In the genomic region with DNA sequence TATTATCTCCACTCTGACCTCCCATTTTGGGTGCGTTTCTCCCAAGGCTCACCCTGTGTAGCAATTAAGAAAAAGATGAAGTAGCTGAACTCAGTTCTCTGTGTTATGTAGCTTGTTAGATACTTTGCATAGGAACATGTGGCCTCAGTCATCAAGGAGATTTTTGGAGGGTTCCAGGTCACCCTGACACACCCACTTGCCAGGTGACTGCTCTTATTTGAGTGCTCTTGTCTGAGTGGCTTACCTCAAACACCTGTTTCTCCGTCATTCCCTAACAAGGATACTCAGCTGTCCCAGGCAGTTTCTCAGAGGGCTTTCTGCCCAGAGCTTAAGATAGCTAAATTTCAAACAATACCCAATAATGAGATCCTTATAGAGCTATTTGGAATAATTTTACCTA, we compare ENCODE assay signal across 24 cellular contexts.
"Had no signal": no experiment of that assay in that cellular context is flagged by ENCODE, and none has a peak within 500 bp of the region (broad histone marks: within the 10 kb centered on the region; RNA-seq: fewer than 3 reads in every experiment).

No MANE protein-coding gene starts in this region.

- H3K36me3 ChIP-seq: colonic mucosa, esophagus squamous epithelium, gastrocnemius medialis, gastroesophageal sphincter, heart left ventricle, heart right ventricle had no signal

- H3K4me3 ChIP-seq: colonic mucosa, coronary artery, dorsolateral prefrontal cortex, esophagus squamous epithelium, gastrocnemius medialis, gastroesophageal sphincter, heart left ventricle, heart right ventricle had no signal

- H3K27ac Mint-ChIP-seq: dendritic cell treated with granulocyte-macrophage colony-stimulating factor and Interleukin-4, amounts not matched to agents 40 ng/mL and 50 ng/mL, for 4 days; effector memory CD8-positive, alpha-beta T cell; endodermal cell had no signal

- ATAC-seq: effector memory CD8-positive, alpha-beta T cell; esophagus mucosa; foreskin keratinocyte; gastrocnemius medialis; gastroesophageal sphincter; heart left ventricle; heart right ventricle had no signal

- H3K4me3 Mint-ChIP-seq: dendritic cell treated with granulocyte-macrophage colony-stimulating factor and Interleukin-4, amounts not matched to agents 40 ng/mL and 50 ng/mL, for 4 days; effector memory CD8-positive, alpha-beta T cell; endodermal cell had no signal

- H3K27ac ChIP-seq: colonic mucosa, coronary artery, dorsolateral prefrontal cortex, epithelial cell of prostate, esophagus squamous epithelium, foreskin keratinocyte, gastrocnemius medialis, gastroesophageal sphincter, heart left ventricle, heart right ventricle had no signal

- H3K27me3 Mint-ChIP-seq: dendritic cell treated with granulocyte-macrophage colony-stimulating factor and Interleukin-4, amounts not matched to agents 40 ng/mL and 50 ng/mL, for 4 days; effector memory CD8-positive, alpha-beta T cell had no signal

- H3K9me3 ChIP-seq: colonic mucosa, esophagus squamous epithelium, gastrocnemius medialis, gastroesophageal sphincter had no signal

- H3K4me1 ChIP-seq: colonic mucosa, esophagus squamous epithelium, foreskin keratinocyte, gastrocnemius medialis, gastroesophageal sphincter, heart left ventricle, heart right ventricle had no signal

- H3K27me3 ChIP-seq: colonic mucosa, dorsolateral prefrontal cortex, esophagus squamous epithelium, foreskin keratinocyte, gastrocnemius medialis, gastroesophageal sphincter, heart left ventricle, heart right ventricle had no signal

- DNase-seq: colonic mucosa; cortex of kidney; dermis blood vessel endothelial cell; dorsolateral prefrontal cortex; effector CD4-positive, alpha-beta T cell; effector CD8-positive, alpha-beta T cell; effector memory CD4-positive, alpha-beta T cell; effector memory CD8-positive, alpha-beta T cell; endodermal cell; erythroblast; esophagus squamous epithelium; foreskin fibroblast; foreskin keratinocyte; foreskin melanocyte; gastrocnemius medialis; glutamatergic neuron; head of caudate nucleus; heart left ventricle; heart right ventricle had no signal
